24 cellular contexts compared by ENCODE assay signal in the genomic region with DNA sequence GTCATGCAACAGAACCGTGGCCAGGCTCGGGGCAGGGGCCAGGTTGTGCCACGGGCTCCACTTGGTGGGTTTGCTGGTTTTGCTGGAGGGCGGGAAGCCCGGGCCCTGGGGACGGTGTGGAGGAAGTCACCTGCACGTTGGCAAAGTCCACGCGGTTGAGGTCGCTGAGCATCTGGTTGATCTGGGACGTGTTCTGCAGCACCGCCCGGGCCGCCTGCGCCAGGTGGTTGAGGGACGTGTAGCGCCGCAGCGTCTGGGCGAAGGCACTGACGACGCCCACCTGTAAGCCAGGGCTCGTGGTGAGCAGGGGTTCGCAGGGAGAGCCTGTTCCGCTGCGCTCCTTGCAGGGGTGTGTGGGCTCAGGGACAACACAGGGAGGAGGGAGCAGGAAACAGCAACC. TPM values are rescaled to one million over a fixed set of nuclear protein-coding genes. Genes with fewer than 3 reads are reported as not detected.
DNase-seq lines count a peak whose midpoint lies in the region; ATAC-seq, FAIRE-seq and TF ChIP-seq lines count a peak whose summit lies in the region.
"Had no signal": no experiment of that assay in that cellular context is flagged by ENCODE, and none has a peak within 500 bp of the region (broad histone marks: within the 10 kb centered on the region; RNA-seq: fewer than 3 reads in every experiment).

No MANE protein-coding gene starts in this region.

- 92% methylated on average over 23 of the region's 26 CpGs; no CpG with 5 or more reads in 1 of the 2 experiments for WGBS in H1 (ENCODE audit: extremely low coverage in 1 of 2, insufficient coverage in 1 of 2, insufficient read length in 1 of 2, insufficient replicate concordance in 2 of 2, low coverage in 1 of 2, low lambda C conversion rate in 2 of 2, missing lambda C conversion rate in 1 of 2), 2 experiments
- no CpG with 5 or more reads among the region's 26 CpGs for WGBS in neuronal stem cell (ENCODE audit: extremely low coverage in 2 of 2, insufficient read length in 2 of 2, insufficient replicate concordance in 1 of 2), 2 donors

- H2BK5ac ChIP-seq in H1 (ENCODE audit: low read depth, low read length) (no peak overlapping the region), neuronal stem cell (ENCODE audit: low read length) (no peak overlapping the region)

- H3K23ac ChIP-seq in H1 (ENCODE audit: insufficient read length) (no peak overlapping the region), neuronal stem cell (ENCODE audit: low read depth, low read length, poor library complexity) (peak overlapping the region; percentile 65)

- peak overlapping the region; percentile 51 for H4K8ac ChIP-seq in H1 (ENCODE audit: extremely low read depth, insufficient read depth, low read length)
- no peak overlapping the region for H4K8ac ChIP-seq in neuronal stem cell (ENCODE audit: low read depth, low read length)

- no peak for TF ChIP-seq RAD21 in H1 (IDR thresholded peaks at IDR 0.05 in 1 of 2, conservative IDR thresholded peaks at IDR 0.05 in 1 of 2; ENCODE audit: low read depth in 2 of 2, low read length in 2 of 2)

- H3K27ac Mint-ChIP-seq in CD14-positive monocyte = no peak overlapping the region
- H3K27ac Mint-ChIP-seq: CD4-positive, alpha-beta memory T cell; CD4-positive, CD25-positive, alpha-beta regulatory T cell; CD8-positive, alpha-beta memory T cell had no signal

- H3K4ac ChIP-seq in H1 (replicated peaks; ENCODE audit: insufficient read length, low read depth, low read length) = no peak overlapping the region
- no peak overlapping the region for H3K4ac ChIP-seq in neuronal stem cell (ENCODE audit: low read length)

- H3K36me3 ChIP-seq in H1 (ENCODE audit: control insufficient read depth in 2 of 4, insufficient read depth in 4 of 4, low read length in 3 of 4) = no peaks in the 10 kb centered on the region
- peaks cover 2 to 84% of the 10 kb centered on the region in 2 donors for H3K36me3 ChIP-seq in neuronal stem cell (replicated peaks in 1 of 2; ENCODE audit: control insufficient read depth in 2 of 2, insufficient read depth in 2 of 2, low read length in 2 of 2)

- no peak overlapping the region for H2AK5ac ChIP-seq in H1 (ENCODE audit: low read depth, low read length)
- H2AK5ac ChIP-seq in neuronal stem cell (ENCODE audit: low read depth, low read length) = no peak overlapping the region

- CTCF ChIA-PET in RWPE1 (lab: Yijun Ruan, JAX) = interaction anchor here (0.6 to 1.1 kb wide), 2 partner anchors 15 to 685 kb away, joined by 3 read pairs; no protein-coding TSS in a partner anchor
- CTCF ChIA-PET in H1 (lab: Charles Lee; ENCODE audit: partially characterized antibody) = interaction anchor here (1.2 to 7.7 kb wide), 3 partner anchors 14 to 17 kb away, joined by 5 to 108 read pairs (median 40); no protein-coding TSS in a partner anchor

- no peak overlapping the region for H3K4me3 Mint-ChIP-seq in CD14-positive monocyte
- H3K4me3 Mint-ChIP-seq: CD4-positive, alpha-beta memory T cell; CD4-positive, CD25-positive, alpha-beta regulatory T cell; CD8-positive, alpha-beta memory T cell had no signal

- H3K4me1 Mint-ChIP-seq in CD14-positive monocyte = no peaks in the 10 kb centered on the region
- H3K4me1 Mint-ChIP-seq: CD4-positive, alpha-beta memory T cell; CD8-positive, alpha-beta memory T cell had no signal

- H3K4me1 ChIP-seq in H1 (replicated peaks in 1 of 4; ENCODE audit: control insufficient read depth in 3 of 4, insufficient read depth in 4 of 4, low read length in 3 of 4) (no peaks in the 10 kb centered on the region; a peak in 1 of 7 replicates), neuronal stem cell (ENCODE audit: control insufficient read depth in 2 of 2, insufficient read depth in 1 of 2, low read depth in 1 of 2, low read length in 2 of 2) (no peaks in the 10 kb centered on the region)

- H3K14ac ChIP-seq in H1 (ENCODE audit: insufficient read length) (no peak overlapping the region), neuronal stem cell (ENCODE audit: low read length) (peak overlapping the region; percentile 38)

- no peaks in the 10 kb centered on the region for H3K23me2 ChIP-seq in H1 (ENCODE audit: low read depth, low read length)

- H2BK120ac ChIP-seq in H1 (replicated peaks; ENCODE audit: low read depth, low read length) (no peak overlapping the region), neuronal stem cell (ENCODE audit: low read depth, low read length) (no peak overlapping the region)

- no peak overlapping the region for H4K5ac ChIP-seq in H1 (ENCODE audit: insufficient read length, low read depth, low read length)

- TF ChIP-seq CTCF in RWPE1 (conservative IDR thresholded peaks at IDR 0.05; ENCODE audit: low read depth) = no peak
- TF ChIP-seq CTCF in H1 (IDR thresholded peaks at IDR 0.05; ENCODE audit: control extremely low read depth in 1 of 3, insufficient read depth in 1 of 3, low read depth in 1 of 3, low read length in 3 of 3) = no peak
- no peak for TF ChIP-seq CTCF in CD14-positive monocyte (IDR thresholded peaks at IDR 0.05)

- TF ChIP-seq POLR2A in H1 (IDR thresholded peaks at IDR 0.05; ENCODE audit: control extremely low read depth in 1 of 2, low read depth in 2 of 2, low read length in 2 of 2) = no peak

- H3K4me2 ChIP-seq in H1 (ENCODE audit: insufficient read depth in 1 of 2, low read depth in 2 of 2, low read length in 2 of 2) = no peak overlapping the region
- no peak overlapping the region for H3K4me2 ChIP-seq in neuronal stem cell (ENCODE audit: insufficient read depth, low read length, poor library complexity, severe bottlenecking)
- H3K4me2 ChIP-seq: BLaER1 treated with 17β-estradiol and CSF1 and Interleukin-3, amounts not matched to agents 10 nM and 100 nM had no signal

- H4K91ac ChIP-seq in H1 (replicated peaks; ENCODE audit: insufficient read length, low read length) (no peak overlapping the region), neuronal stem cell (ENCODE audit: low read depth, low read length, poor library complexity) (no peak overlapping the region)

- H3K56ac ChIP-seq in H1 (replicated peaks; ENCODE audit: insufficient read length, low read depth, low read length) = no peak overlapping the region

- no peak overlapping the region for H2AFZ ChIP-seq in H1 (ENCODE audit: low read length)
- H2AFZ ChIP-seq in neuronal stem cell (ENCODE audit: low read length) = no peak overlapping the region

- no peaks in the 10 kb centered on the region for H3K9me3 ChIP-seq in H1 (ENCODE audit: insufficient read depth in 2 of 2, low read depth in 1 of 2, low read length in 1 of 2)
- peaks cover 0 to 11% of the 10 kb centered on the region in 2 donors for H3K9me3 ChIP-seq in neuronal stem cell (replicated peaks in 1 of 2; ENCODE audit: control insufficient read depth in 2 of 2, insufficient read depth in 1 of 2, low read depth in 1 of 2, low read length in 2 of 2)

- intact Hi-C loops in CD14-positive monocyte (cut with micrococcal nuclease) = no loop called here
- intact Hi-C loops in posterior vena cava (cut with DNase I) = no loop called here

- H4K20me1 ChIP-seq in H1 (replicated peaks in 1 of 2; ENCODE audit: control insufficient read depth in 1 of 2, insufficient read depth in 2 of 2, low read length in 2 of 2) = peaks cover 0 to 3% of the 10 kb centered on the region in 2 experiments
- H4K20me1 ChIP-seq: BLaER1 treated with 17β-estradiol and CSF1 and Interleukin-3, amounts not matched to agents 10 nM and 100 nM had no signal

- no peak for DNase-seq in RWPE1 (ENCODE audit: low spot score)
- DNase-seq in H1 (ENCODE audit: low read depth in 1 of 2, low spot score in 2 of 2) = no peak
- no peak for DNase-seq in neuronal stem cell (ENCODE audit: low spot score)
- DNase-seq in CD14-positive monocyte (ENCODE audit: low spot score) = no peak
- DNase-seq in posterior vena cava (ENCODE audit: low spot score) = no peak
- DNase-seq: 8988T; ACHN; CD4-positive, alpha-beta memory T cell; CD4-positive, CD25-positive, alpha-beta regulatory T cell; CD8-positive, alpha-beta memory T cell; COR-L47; DMS 273 treated with DMSO at 0.1 percent for 48 hours; DMS153; DMS53; DMS79; DND-41; EL; GDM1 had no signal

- H3K18ac ChIP-seq in H1 (ENCODE audit: extremely low read depth, low read length) (no peak overlapping the region), neuronal stem cell (ENCODE audit: low read length) (peak overlapping the region; percentile 6)

- H3K9ac ChIP-seq in H1 (replicated peaks in 1 of 4; ENCODE audit: extremely low read depth in 1 of 4, low read depth in 3 of 4, low read length in 3 of 4) (no peak overlapping the region), neuronal stem cell (ENCODE audit: low read depth, low read length, poor library complexity) (no peak overlapping the region)
- H3K9ac ChIP-seq: BLaER1 treated with 17β-estradiol and CSF1 and Interleukin-3, amounts not matched to agents 10 nM and 100 nM had no signal

- no peak overlapping the region for H2BK15ac ChIP-seq in H1 (ENCODE audit: low read length)
- H2BK15ac ChIP-seq in neuronal stem cell (ENCODE audit: low read length) = no peak overlapping the region

- ATAC-seq in HG02840 (IDR thresholded peaks at IDR 0.05; ENCODE audit: low FRiP score, unreplicated experiment) = no peak

- H3K27ac ChIP-seq in RWPE1 (0 out of 2 replicates have a peak overlapping the region, but pooled peaks have one; percentile 1), H1 (ENCODE audit: low read depth, low read length) (no peak overlapping the region), neuronal stem cell (replicated peaks; ENCODE audit: low read length) (no peak overlapping the region)
- H3K27ac ChIP-seq: BLaER1 treated with 17β-estradiol and CSF1 and Interleukin-3, amounts not matched to agents 10 nM and 100 nM; C4-2B had no signal

- no peaks in the 10 kb centered on the region; a peak in 1 of 7 replicates for H3K27me3 ChIP-seq in H1 (replicated peaks in 1 of 4; ENCODE audit: control insufficient read depth in 3 of 4, extremely low read depth in 1 of 4, insufficient read depth in 3 of 4, low read length in 3 of 4)
- no peaks in the 10 kb centered on the region for H3K27me3 ChIP-seq in neuronal stem cell (ENCODE audit: control insufficient read depth in 3 of 3, insufficient read depth in 3 of 3, low read depth in 1 of 3, low read length in 3 of 3)
- H3K27me3 ChIP-seq: BLaER1 treated with 17β-estradiol and CSF1 and Interleukin-3, amounts not matched to agents 10 nM and 100 nM had no signal

- TF ChIP-seq EP300 in H1 (IDR thresholded peaks at IDR 0.05; ENCODE audit: borderline replicate concordance in 1 of 2, low read depth in 2 of 2, low read length in 2 of 2) = no peak

- H3K9me3 Mint-ChIP-seq in CD14-positive monocyte = peaks cover 2 to 10% (median 7%) of the 10 kb centered on the region in 7 donors

- H2BK20ac ChIP-seq in H1 (ENCODE audit: low read length) = no peak overlapping the region

- peaks cover 0 to 1% (median 0%) of the 10 kb centered on the region in 3 donors for H3K27me3 Mint-ChIP-seq in CD14-positive monocyte (ENCODE audit: low read depth in 3 of 3)
- H3K27me3 Mint-ChIP-seq: CD4-positive, alpha-beta memory T cell; CD8-positive, alpha-beta memory T cell had no signal

- peaks cover 30 to 64% of the 10 kb centered on the region in 2 donors for H3K36me3 Mint-ChIP-seq in CD14-positive monocyte

- H3K4me3 ChIP-seq in H1 (ENCODE audit: extremely low read depth in 1 of 4, insufficient read depth in 2 of 4, low read depth in 3 of 4, low read length in 4 of 4) (no peak overlapping the region), neuronal stem cell (ENCODE audit: low read length in 2 of 2) (peak overlapping the region in 1 of 2 donors; percentile 32)
- H3K4me3 ChIP-seq: BLaER1 treated with 17β-estradiol and CSF1 and Interleukin-3, amounts not matched to agents 10 nM and 100 nM had no signal

- H2BK12ac ChIP-seq in H1 (ENCODE audit: low read depth, low read length) = no peak overlapping the region; the same call in 1 of the 2 replicates
- H2BK12ac ChIP-seq in neuronal stem cell (ENCODE audit: low read length) = peak overlapping the region; percentile 58

- no peaks in the 10 kb centered on the region for H3K79me1 ChIP-seq in H1 (ENCODE audit: low read depth, low read length)
- H3K79me1 ChIP-seq in neuronal stem cell (ENCODE audit: low read depth, low read length) = no peaks in the 10 kb centered on the region

- POLR2A ChIA-PET in RWPE1 (lab: Yijun Ruan, JAX; ENCODE audit: low non-redundant PET) (interaction anchor here (0.5 kb wide), 1 partner anchor 16 kb away, joined by 3 read pairs; no protein-coding TSS in a partner anchor), H1 (lab: Charles Lee; ENCODE audit: partially characterized antibody) (interaction anchor here (0.6 kb wide), 1 partner anchor 284 kb away, joined by 3 read pairs; no protein-coding TSS in a partner anchor)

- no peak for FAIRE-seq in H1 (lab: Jason Lieb, UNC)
- FAIRE-seq: A204.1, GM12891, GM19239 had no signal

- H3K79me2 ChIP-seq in H1 (ENCODE audit: control insufficient read depth in 1 of 2, insufficient read depth in 2 of 2, low read length in 2 of 2) = no peaks in the 10 kb centered on the region

RNA-seq across cellular contexts. Expression of gene RANBP3, which starts 24.7 kb away (rescaled TPM):
- 87.0 and 95.4 TPM in 2 replicates for total RNA-seq in H1 (2021; fragmentation: NEBNext Ultra II Directional; extraction: Animal tissue kit (Norgen Biotek cat#: 25700))
- polyA plus RNA-seq in H1 (2011; rRNA removed) (122 and 159 TPM in 2 replicates), CD14-positive monocyte (1 to 10 TPM; 4.5 to 8.1 TPM)
- polyA plus RNA-seq in H1 (2011; cell fraction: cytosol; rRNA removed) = 120 TPM
- polyA plus RNA-seq in H1 (2011; cell fraction: nucleus; rRNA removed) = 149 TPM
- polyA plus RNA-seq in H1 (2012, experiment 1 of 2) = 62.4 to 96.0 TPM (median 89.7 TPM) in 4 replicates
- 57.9 TPM for polyA plus RNA-seq in H1 (2012, experiment 2 of 2)
- 102 TPM for polyA plus RNA-seq in H1 (2013, experiment 1 of 2)
- 98.7 TPM for polyA plus RNA-seq in H1 (2013, experiment 2 of 2)
- polyA minus RNA-seq in H1 (2011; rRNA and poly(A)+ RNA removed) = 52.2 and 53.3 TPM in 2 replicates
- polyA minus RNA-seq in H1 (2011; cell fraction: cytosol; rRNA and poly(A)+ RNA removed) = 65.6 TPM
- 34.1 TPM for polyA minus RNA-seq in H1 (2011; cell fraction: nucleus; rRNA and poly(A)+ RNA removed)
- 112 TPM for polyA plus RNA-seq in neuronal stem cell (2013, experiment 1 of 2)
- polyA plus RNA-seq in neuronal stem cell (2013, experiment 2 of 2) = 111 TPM
- total RNA-seq in posterior vena cava = 10 to 100 TPM; 48.3 to 55.4 TPM
